In the genomic region with DNA sequence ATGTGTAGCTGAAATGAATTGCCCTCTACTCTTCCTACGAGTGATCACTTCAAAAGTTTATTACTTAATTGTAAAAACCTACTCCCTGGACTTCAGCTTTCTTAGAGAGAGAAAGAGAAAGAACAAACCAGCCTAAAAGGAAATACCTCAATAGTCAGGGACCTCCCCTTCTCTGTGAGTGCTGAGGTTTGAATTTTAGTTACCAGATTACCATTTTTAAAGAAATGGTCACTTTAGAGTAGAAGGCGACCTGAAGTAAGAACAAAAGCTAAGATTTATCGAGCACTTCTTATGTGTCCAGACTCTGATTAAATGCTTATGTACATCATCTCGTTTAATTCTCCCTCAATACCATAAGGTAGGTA, we compare ENCODE assay signal across 10 cellular contexts. TPM values are rescaled to one million over a fixed set of nuclear protein-coding genes. Genes with fewer than 3 reads are reported as not detected.
DNase-seq lines count a peak whose midpoint lies in the region; ATAC-seq lines count a peak whose summit lies in the region.
"Had no signal": no experiment of that assay in that cellular context is flagged by ENCODE, and none has a peak within 500 bp of the region (broad histone marks: within the 10 kb centered on the region; RNA-seq: fewer than 3 reads in every experiment).

No MANE protein-coding gene starts in this region.

- no peaks in the 10 kb centered on the region for H3K27me3 Mint-ChIP-seq in CD4-positive, CD25-positive, alpha-beta regulatory T cell
- H3K27me3 Mint-ChIP-seq in central memory CD8-positive, alpha-beta T cell: no peaks in the 10 kb centered on the region
- no peaks in the 10 kb centered on the region for H3K27me3 Mint-ChIP-seq in naive thymus-derived CD8-positive, alpha-beta T cell

- H3K27ac ChIP-seq in CD4-positive, CD25-positive, alpha-beta regulatory T cell (ENCODE audit: insufficient read depth, low read length, poor library complexity, severe bottlenecking): peak overlapping the region; percentile 97
- H3K27ac ChIP-seq: cardiac muscle cell had no signal

- no peaks in the 10 kb centered on the region for H3K9me3 Mint-ChIP-seq in CD4-positive, CD25-positive, alpha-beta regulatory T cell
- no peaks in the 10 kb centered on the region for H3K9me3 Mint-ChIP-seq in central memory CD8-positive, alpha-beta T cell
- no peaks in the 10 kb centered on the region for H3K9me3 Mint-ChIP-seq in naive thymus-derived CD8-positive, alpha-beta T cell

- peak in 2 of 3 donors; percentile 41 to 75 for DNase-seq in CD4-positive, CD25-positive, alpha-beta regulatory T cell
- peak; percentile 54 for DNase-seq in NAMALWA (ENCODE audit: low spot score)
- no peak for DNase-seq in central memory CD8-positive, alpha-beta T cell (ENCODE audit: low spot score in 2 of 2)
- DNase-seq in naive thymus-derived CD8-positive, alpha-beta T cell: peak in 2 of 10 donors; percentile 26 to 41
- no peak for DNase-seq in amygdala (lab: John Stamatoyannopoulos, UW)
- no peak for DNase-seq in NCI-H1436 (lab: John Stamatoyannopoulos, UW)
- DNase-seq: NCI-H2081 treated with DMSO at 0.1 percent for 48 hours had no signal

- no peak for ATAC-seq in CD4-positive, CD25-positive, alpha-beta regulatory T cell (ENCODE audit: low read depth in 2 of 2)
- ATAC-seq in central memory CD8-positive, alpha-beta T cell (replicated peaks; ENCODE audit: extremely low read depth, poor library complexity, severe bottlenecking): peak; percentile 20
- peak; percentile 14 to 20 for ATAC-seq in naive thymus-derived CD8-positive, alpha-beta T cell
- no peak for ATAC-seq in HG03469 (IDR thresholded peaks at IDR 0.05; ENCODE audit: unreplicated experiment)
- ATAC-seq in HG02759 (IDR thresholded peaks at IDR 0.05; ENCODE audit: unreplicated experiment): no peak

- H3K4me3 Mint-ChIP-seq in CD4-positive, CD25-positive, alpha-beta regulatory T cell: peak overlapping the region; percentile 72 to 92 (median 82)
- peak overlapping the region; percentile 71 for H3K4me3 Mint-ChIP-seq in central memory CD8-positive, alpha-beta T cell
- H3K4me3 Mint-ChIP-seq in naive thymus-derived CD8-positive, alpha-beta T cell: peak overlapping the region; percentile 64 to 87 (median 78)

- H3K4me1 Mint-ChIP-seq in CD4-positive, CD25-positive, alpha-beta regulatory T cell: peaks cover 34 to 97% (median 70%) of the 10 kb centered on the region in 4 donors
- peaks cover 76% of the 10 kb centered on the region for H3K4me1 Mint-ChIP-seq in central memory CD8-positive, alpha-beta T cell
- H3K4me1 Mint-ChIP-seq in naive thymus-derived CD8-positive, alpha-beta T cell: peaks cover 40 to 95% (median 86%) of the 10 kb centered on the region in 4 donors

- H3K36me3 Mint-ChIP-seq in CD4-positive, CD25-positive, alpha-beta regulatory T cell: peaks cover 2% of the 10 kb centered on the region
- peaks cover 23% of the 10 kb centered on the region for H3K36me3 Mint-ChIP-seq in central memory CD8-positive, alpha-beta T cell (ENCODE audit: insufficient read depth)
- H3K36me3 Mint-ChIP-seq in naive thymus-derived CD8-positive, alpha-beta T cell: no peaks in the 10 kb centered on the region

- H3K9me3 ChIP-seq in CD4-positive, CD25-positive, alpha-beta regulatory T cell (ENCODE audit: control insufficient read depth in 2 of 2, low read length in 2 of 2): no peaks in the 10 kb centered on the region

- H3K27ac Mint-ChIP-seq in CD4-positive, CD25-positive, alpha-beta regulatory T cell: peak overlapping the region; percentile 86 to 95 (median 89)
- H3K27ac Mint-ChIP-seq in central memory CD8-positive, alpha-beta T cell (ENCODE audit: low read depth): peak overlapping the region; percentile 84
- H3K27ac Mint-ChIP-seq in naive thymus-derived CD8-positive, alpha-beta T cell: peak overlapping the region; percentile 91 to 99 (median 96)

- no peaks in the 10 kb centered on the region for H3K36me3 ChIP-seq in CD4-positive, CD25-positive, alpha-beta regulatory T cell (ENCODE audit: control insufficient read depth, insufficient read depth, low read length)
- H3K36me3 ChIP-seq: cardiac muscle cell had no signal

- POLR2A ChIA-PET in naive thymus-derived CD8-positive, alpha-beta T cell (lab: Charles Lee): interaction anchor here (1.0 to 5.6 kb wide), 3 partner anchors 11 to 150 kb away, joined by 3 to 28 read pairs (median 3); a partner anchor contains a TSS

- H3K4me1 ChIP-seq in CD4-positive, CD25-positive, alpha-beta regulatory T cell (ENCODE audit: control insufficient read depth, insufficient read depth, low read length, poor library complexity, severe bottlenecking): peaks cover 87% of the 10 kb centered on the region

- H3K4me3 ChIP-seq in CD4-positive, CD25-positive, alpha-beta regulatory T cell (ENCODE audit: low read depth, low read length): peak overlapping the region; percentile 77
- H3K4me3 ChIP-seq: cardiac muscle cell had no signal

- no peaks in the 10 kb centered on the region for H3K27me3 ChIP-seq in CD4-positive, CD25-positive, alpha-beta regulatory T cell (ENCODE audit: control insufficient read depth, insufficient read depth, low read length)
- H3K27me3 ChIP-seq: cardiac muscle cell had no signal

RNA-seq across cellular contexts. Expression of a gene that starts 11.3 kb away (rescaled TPM):
- 159 TPM for total RNA-seq in CD4-positive, CD25-positive, alpha-beta regulatory T cell
- 1 to 10 TPM; 3.8 to 7.3 (median 4.6) TPM for polyA plus RNA-seq in CD4-positive, CD25-positive, alpha-beta regulatory T cell
- total RNA-seq in naive thymus-derived CD8-positive, alpha-beta T cell: 10 to 100 TPM; 91.7 to 94.7 TPM
- polyA plus RNA-seq in naive thymus-derived CD8-positive, alpha-beta T cell: 1 to 10 TPM; 1.6 to 9.0 (median 4.4) TPM

Comparison
In these comparisons a context has a peak if more than half of its experiments do, and no peak if none do; other contexts are left out.
1. ATAC-seq: peak in central memory CD8-positive, alpha-beta T cell (single experiment) and naive thymus-derived CD8-positive, alpha-beta T cell (2 of 2); none in CD4-positive, CD25-positive, alpha-beta regulatory T cell (0 of 2), HG03469 (single experiment) and HG02759 (single experiment).
2. DNase-seq: peak in CD4-positive, CD25-positive, alpha-beta regulatory T cell (2 of 3) and NAMALWA (single experiment); none in central memory CD8-positive, alpha-beta T cell (0 of 2), amygdala (0 of 56) and NCI-H1436 (single experiment).
3. Peak in every context shown above with its lines, with median percentiles within 50 percentile points of each other: H3K27ac Mint-ChIP-seq and H3K4me3 Mint-ChIP-seq.